ENCODE assay signal across 24 cellular contexts in the genomic region with DNA sequence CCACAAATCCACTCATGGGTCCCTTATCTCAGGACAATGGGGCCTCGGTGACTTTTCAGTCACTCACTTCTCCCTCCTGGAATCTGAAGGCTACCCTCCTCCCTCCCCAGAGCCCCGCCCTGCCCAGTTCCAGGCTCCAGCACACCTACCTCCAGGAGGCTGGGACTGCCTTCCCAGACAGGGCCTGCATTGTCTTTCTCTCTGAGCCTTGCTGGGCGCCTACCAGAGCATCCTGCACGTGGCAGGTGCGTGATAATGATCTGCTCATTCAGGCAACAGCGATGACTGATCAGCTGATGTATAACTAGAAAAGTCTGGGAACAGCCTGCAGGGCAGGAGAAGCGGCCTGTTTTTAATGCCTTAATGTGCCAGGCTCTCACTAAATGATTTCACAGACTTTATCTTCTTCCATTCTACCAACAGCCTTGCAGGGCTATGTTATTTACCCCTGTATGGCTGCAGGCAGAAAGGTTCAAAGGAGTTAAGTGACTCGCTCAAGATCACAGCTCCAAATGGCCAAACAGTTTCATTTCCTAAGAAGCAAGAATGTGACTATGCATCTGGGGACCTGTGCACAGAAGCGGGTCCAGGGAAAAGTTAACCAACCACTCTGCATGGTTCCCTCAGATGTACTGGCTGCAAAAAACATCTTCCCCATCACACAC. TPM values are rescaled to one million over a fixed set of nuclear protein-coding genes. Genes with fewer than 3 reads are reported as not detected.
DNase-seq lines count a peak whose midpoint lies in the region; ATAC-seq and TF ChIP-seq lines count a peak whose summit lies in the region.
"Had no signal": no experiment of that assay in that cellular context is flagged by ENCODE, and none has a peak within 500 bp of the region (broad histone marks: within the 10 kb centered on the region; RNA-seq: fewer than 3 reads in every experiment).

No MANE protein-coding gene starts in this region.

- POLR2A ChIA-PET in T-cell (lab: Charles Lee): no interaction called here

- peak overlapping the region; percentile 13 to 68 for H3K27ac Mint-ChIP-seq in T-cell
- H3K27ac Mint-ChIP-seq in neural crest cell (ENCODE audit: unreplicated experiment): peak overlapping the region; percentile 3
- H3K27ac Mint-ChIP-seq: activated naive CD8-positive, alpha-beta T cell; activated T-cell treated with anti-CD3 and anti-CD28 coated beads, Interleukin-2, amount 50 U/mL, for 72 hours; GM23338; naive B cell; stimulated activated naive CD8-positive, alpha-beta T cell treated with anti-CD3 and anti-CD28 coated beads, Interleukin-15, Interleukin-2, amounts not matched to agents 100 ng/mL and 50 ng/mL, for 24 hours had no signal

- 67% methylated on average over 9 of the region's 9 CpGs for WGBS in smooth muscle cell (ENCODE audit: low lambda C conversion rate)

- peaks cover 7% of the 10 kb centered on the region for H3F3A ChIP-seq in smooth muscle cell (ENCODE audit: low read depth)

- ATAC-seq in T-cell (replicated peaks in 1 of 4): no peak
- ATAC-seq: A549; activated T-cell treated with anti-CD3 and anti-CD28 coated beads, Interleukin-2, amount 50 U/mL, for 72 hours; GM12878 had no signal

- no peak overlapping the region for H2AFZ ChIP-seq in smooth muscle cell (ENCODE audit: low read depth)
- H2AFZ ChIP-seq: GM23338 had no signal

- H3K36me3 Mint-ChIP-seq in T-cell (no peaks in the 10 kb centered on the region), neural crest cell (ENCODE audit: low read depth) (no peaks in the 10 kb centered on the region)
- H3K36me3 Mint-ChIP-seq: naive B cell had no signal

- H3K27ac ChIP-seq in smooth muscle cell (ENCODE audit: low read depth): no peak overlapping the region
- H3K27ac ChIP-seq: A549, colonic mucosa, transverse colon had no signal

- no peak overlapping the region for H3K4me2 ChIP-seq in smooth muscle cell
- H3K4me2 ChIP-seq: A549, GM23338 had no signal

- H3K4me3 Mint-ChIP-seq in T-cell (peak overlapping the region in 1 of 3 donors; percentile 41), neural crest cell (no peak overlapping the region)
- H3K4me3 Mint-ChIP-seq: activated T-cell treated with anti-CD3 and anti-CD28 coated beads, Interleukin-2, amount 50 U/mL, for 72 hours; GM23338; naive B cell; stimulated activated naive CD8-positive, alpha-beta T cell treated with anti-CD3 and anti-CD28 coated beads, Interleukin-15, Interleukin-2, amounts not matched to agents 100 ng/mL and 50 ng/mL, for 24 hours had no signal

- DNase-seq in NCI-H748 (lab: John Stamatoyannopoulos, UW; ENCODE audit: unreplicated experiment): peak; percentile 1
- DNase-seq in NCI-H748 treated with DMSO at 0.1 percent for 48 hours (lab: John Stamatoyannopoulos, UW): no peak
- peak; percentile 12 for DNase-seq in M059J (ENCODE audit: low read depth)
- DNase-seq in T-cell: no peak
- no peak for DNase-seq in neural crest cell (ENCODE audit: low read depth, low spot score)
- DNase-seq in smooth muscle cell (lab: John Stamatoyannopoulos, UW; ENCODE audit: unreplicated experiment): no peak
- no peak for DNase-seq in UCSD-AML1 (lab: John Stamatoyannopoulos, UW; ENCODE audit: unreplicated experiment)
- no peak for DNase-seq in NCI-H1105 (lab: John Stamatoyannopoulos, UW)
- DNase-seq: activated CD4-positive, alpha-beta T cell treated with anti-CD3 and anti-CD28 coated beads, Interleukin-2, amount 50 U/mL, for 4 hours; activated T-cell treated with anti-CD3 and anti-CD28 coated beads, Interleukin-2, amount 50 U/mL, for 72 hours; C1 segment of cervical spinal cord; colonic mucosa; GF-D8; immature natural killer cell; mammary epithelial cell; naive B cell; NCI-H2107; transverse colon had no signal

- no peak overlapping the region for H3K4me3 ChIP-seq in smooth muscle cell
- H3K4me3 ChIP-seq: A549, colonic mucosa, GM12878, GM23338, K562, transverse colon had no signal

- no peak overlapping the region for H3K9ac ChIP-seq in smooth muscle cell (ENCODE audit: low read depth)

- H3K4me1 Mint-ChIP-seq in T-cell (peaks cover 72 to 78% (median 78%) of the 10 kb centered on the region in 3 donors), neural crest cell (peaks cover 9% of the 10 kb centered on the region)

- TF ChIP-seq CTCF in neural crest cell (conservative IDR thresholded peaks at IDR 0.05): no peak
- no peak for TF ChIP-seq CTCF in smooth muscle cell (IDR thresholded peaks at IDR 0.05; ENCODE audit: borderline replicate concordance, insufficient read depth, poor library complexity, severe bottlenecking)

- peaks cover 9% of the 10 kb centered on the region for H3K27me3 ChIP-seq in smooth muscle cell (ENCODE audit: low read depth)
- H3K27me3 ChIP-seq: colonic mucosa had no signal

- H3K4me1 ChIP-seq in smooth muscle cell (ENCODE audit: low read depth): no peaks in the 10 kb centered on the region
- H3K4me1 ChIP-seq: A549, colonic mucosa had no signal

- H3K27me3 Mint-ChIP-seq in T-cell (peaks cover 3 to 4% of the 10 kb centered on the region in 2 donors), neural crest cell (ENCODE audit: low read depth) (peaks cover 29% of the 10 kb centered on the region)
- H3K27me3 Mint-ChIP-seq: activated naive CD8-positive, alpha-beta T cell had no signal

- H3K9me3 Mint-ChIP-seq in T-cell: no peaks in the 10 kb centered on the region
- no peaks in the 10 kb centered on the region for H3K9me3 Mint-ChIP-seq in neural crest cell
- H3K9me3 Mint-ChIP-seq: activated T-cell treated with anti-CD3 and anti-CD28 coated beads, Interleukin-2, amount 50 U/mL, for 72 hours; GM23338; immature natural killer cell; stimulated activated naive CD8-positive, alpha-beta T cell treated with anti-CD3 and anti-CD28 coated beads, Interleukin-15, Interleukin-2, amounts not matched to agents 100 ng/mL and 50 ng/mL, for 24 hours had no signal

- CTCF ChIA-PET in T-cell (lab: Charles Lee): interaction anchor here (0.6 to 5.0 kb wide), 2 partner anchors 14 to 206 kb away, joined by 5 to 50 read pairs; no protein-coding TSS in a partner anchor

- H3K79me2 ChIP-seq in smooth muscle cell (ENCODE audit: low read depth): no peaks in the 10 kb centered on the region

- H3K36me3 ChIP-seq in smooth muscle cell (ENCODE audit: low read depth): no peaks in the 10 kb centered on the region
- H3K36me3 ChIP-seq: colonic mucosa, transverse colon had no signal

- no peaks in the 10 kb centered on the region for H3K9me3 ChIP-seq in smooth muscle cell (replicated peaks; ENCODE audit: low read depth)
- H3K9me3 ChIP-seq: A549, colonic mucosa, transverse colon had no signal

- H4K20me1 ChIP-seq in smooth muscle cell (ENCODE audit: low read depth): no peaks in the 10 kb centered on the region

RNA-seq across cellular contexts. Expression of a gene that starts 6.3 kb away (rescaled TPM):
- 0.02 TPM in 1 of 2 replicates, not detected in the other for total RNA-seq in M059J (2014; rRNA removed; shearing (Covaris generic))
- total RNA-seq in T-cell (10 to 100 TPM in 4 of 5 donors, 1 to 10 TPM in 1; 8.9 to 17.8 (median 11.6) TPM), neural crest cell (1.3 and 2.3 TPM in 2 replicates), smooth muscle cell (0.63 and 5.7 TPM in 2 replicates)
- polyA plus RNA-seq in smooth muscle cell: 3.1 and 4.5 TPM in 2 replicates

Comparison
In these comparisons a context has a peak if more than half of its experiments do, and no peak if none do; other contexts are left out.
1. DNase-seq: peak in NCI-H748 (single experiment) and M059J (single experiment); none in NCI-H748 treated with DMSO at 0.1 percent for 48 hours (single experiment), T-cell (0 of 34), neural crest cell (single experiment), smooth muscle cell (single experiment), UCSD-AML1 (single experiment) and NCI-H1105 (single experiment).